Comparison of ENCODE assay signal across 1 cellular context in the genomic region with DNA sequence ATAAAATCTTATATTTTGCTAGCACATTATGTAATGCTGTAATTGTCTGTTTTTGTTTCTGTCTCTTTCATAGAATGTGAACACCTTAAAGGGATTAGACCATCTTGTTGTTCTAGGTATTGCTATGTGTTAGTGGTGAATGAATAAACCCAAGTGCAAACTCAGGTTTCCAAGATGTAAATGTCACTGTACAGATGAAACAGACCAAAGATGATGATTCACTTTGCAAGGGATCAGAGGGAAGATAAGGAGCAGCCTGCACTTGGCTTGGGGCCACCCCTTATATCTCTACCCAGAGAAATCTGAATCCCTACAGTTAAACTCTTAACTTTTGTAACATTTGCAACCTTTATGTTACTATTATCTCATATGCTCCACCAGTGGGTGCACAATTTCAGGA.
TF ChIP-seq lines count a peak whose summit lies in the region.

No MANE protein-coding gene starts in this region.

TF ChIP-seq in A549, 52 proteins besides CTCF, POLR2A, EP300 and RAD21 (continued from another document):
- TF ChIP-seq PBX3 (IDR thresholded peaks at IDR 0.05) (no peak), SREBF2 (IDR thresholded peaks at IDR 0.05) (no peak), NR3C1 (IDR thresholded peaks at IDR 0.05) (no peak), CHD4 (IDR thresholded peaks at IDR 0.05; ENCODE audit: borderline replicate concordance) (no peak), TFCP2L1 (CRISPR knock-in tag; IDR thresholded peaks at IDR 0.05) (no peak), KDM5A (IDR thresholded peaks at IDR 0.05) (no peak), KDM1A (IDR thresholded peaks at IDR 0.05; ENCODE audit: low read depth) (no peak), MYC (IDR thresholded peaks at IDR 0.05; ENCODE audit: borderline replicate concordance, low read length) (no peak), JUN (IDR thresholded peaks at IDR 0.05) (no peak), FOSB (CRISPR knock-in tag; IDR thresholded peaks at IDR 0.05) (no peak), ATOH8 (CRISPR knock-in tag; IDR thresholded peaks at IDR 0.05; ENCODE audit: low read depth) (no peak)
- TF ChIP-seq, protein P1, sequence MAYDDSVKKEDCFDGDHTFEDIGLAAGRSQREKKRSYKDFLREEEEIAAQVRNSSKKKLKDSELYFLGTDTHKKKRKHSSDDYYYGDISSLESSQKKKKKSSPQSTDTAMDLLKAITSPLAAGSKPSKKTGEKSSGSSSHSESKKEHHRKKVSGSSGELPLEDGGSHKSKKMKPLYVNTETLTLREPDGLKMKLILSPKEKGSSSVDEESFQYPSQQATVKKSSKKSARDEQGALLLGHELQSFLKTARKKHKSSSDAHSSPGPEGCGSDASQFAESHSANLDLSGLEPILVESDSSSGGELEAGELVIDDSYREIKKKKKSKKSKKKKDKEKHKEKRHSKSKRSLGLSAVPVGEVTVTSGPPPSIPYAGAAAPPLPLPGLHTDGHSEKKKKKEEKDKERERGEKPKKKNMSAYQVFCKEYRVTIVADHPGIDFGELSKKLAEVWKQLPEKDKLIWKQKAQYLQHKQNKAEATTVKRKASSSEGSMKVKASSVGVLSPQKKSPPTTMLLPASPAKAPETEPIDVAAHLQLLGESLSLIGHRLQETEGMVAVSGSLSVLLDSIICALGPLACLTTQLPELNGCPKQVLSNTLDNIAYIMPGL (CRISPR knock-in tag; IDR thresholded peaks at IDR 0.05; ENCODE audit: borderline replicate concordance), result no peak
